Comparison of ENCODE assay signal across 14 cellular contexts in the genomic region with DNA sequence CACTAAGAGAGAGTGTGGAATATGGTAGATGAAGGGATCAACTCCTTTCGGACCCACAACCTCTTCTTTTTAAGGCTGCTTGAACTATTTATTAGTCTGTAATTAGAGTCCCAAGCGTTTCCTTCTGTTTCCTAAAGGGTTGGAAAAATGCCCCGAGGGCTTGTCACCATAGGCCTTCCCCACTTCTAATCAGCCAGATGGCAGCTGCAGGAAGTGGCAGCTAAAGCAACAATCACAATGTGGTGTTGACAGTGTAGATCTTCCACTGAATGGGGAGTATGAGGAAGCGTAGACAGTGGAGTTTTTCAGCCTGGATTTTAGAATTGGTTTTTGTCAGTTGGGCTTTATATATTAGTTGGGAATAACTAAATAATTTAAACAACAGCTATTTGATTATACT. TPM values are rescaled to one million over a fixed set of nuclear protein-coding genes. Genes with fewer than 3 reads are reported as not detected.
DNase-seq lines count a peak whose midpoint lies in the region; TF ChIP-seq lines count a peak whose summit lies in the region.
"Had no signal": no experiment of that assay in that cellular context is flagged by ENCODE, and none has a peak within 500 bp of the region (broad histone marks: within the 10 kb centered on the region; RNA-seq: fewer than 3 reads in every experiment).

No MANE protein-coding gene starts in this region.

- H3K9me3 ChIP-seq in muscle layer of duodenum (ENCODE audit: control insufficient read depth in 1 of 2, low read length in 2 of 2) (no peaks in the 10 kb centered on the region), uterus (no peaks in the 10 kb centered on the region), sigmoid colon (no peaks in the 10 kb centered on the region)
- H3K9me3 ChIP-seq: prostate gland had no signal

- H3K36me3 ChIP-seq in muscle layer of duodenum (ENCODE audit: control insufficient read depth in 1 of 2, insufficient read depth in 2 of 2, low read length in 2 of 2) (no peaks in the 10 kb centered on the region), uterus (no peaks in the 10 kb centered on the region), sigmoid colon (no peaks in the 10 kb centered on the region)
- H3K36me3 ChIP-seq: prostate gland had no signal

- no peaks in the 10 kb centered on the region for H3K36me3 Mint-ChIP-seq in brain
- no peaks in the 10 kb centered on the region for H3K36me3 Mint-ChIP-seq in activated CD4-positive, alpha-beta memory T cell treated with anti-CD3 and anti-CD28 coated beads, Interleukin-2, amount 10 ng/mL, durations not matched to agents 7 days and 5 days (ENCODE audit: low read depth)

- peak overlapping the region; percentile 17 to 61 (median 54) for H3K27ac Mint-ChIP-seq in brain
- H3K27ac Mint-ChIP-seq in activated CD4-positive, alpha-beta memory T cell treated with anti-CD3 and anti-CD28 coated beads, Interleukin-2, amount 10 ng/mL, durations not matched to agents 7 days and 5 days: no peak overlapping the region
- H3K27ac Mint-ChIP-seq: activated T-helper 17 cell treated with anti-CD3 and anti-CD28 coated beads, Interleukin-2, amount 50 U/mL, for 72 hours; T-helper 2 cell treated with Interferon-gamma antibody and Interleukin-4, amounts not matched to agents 5 μg/mL and 100 μg/mL, for 36 hours had no signal

- no peak overlapping the region for H3K4me3 ChIP-seq in muscle layer of duodenum (ENCODE audit: low read depth in 1 of 2, low read length in 2 of 2)
- H3K4me3 ChIP-seq in uterus: no peak overlapping the region
- no peak overlapping the region for H3K4me3 ChIP-seq in sigmoid colon
- H3K4me3 ChIP-seq: dorsolateral prefrontal cortex, prostate gland had no signal

- H3K4me3 Mint-ChIP-seq in brain: peak overlapping the region in 1 of 5 experiments; percentile 9
- no peak overlapping the region for H3K4me3 Mint-ChIP-seq in activated CD4-positive, alpha-beta memory T cell treated with anti-CD3 and anti-CD28 coated beads, Interleukin-2, amount 10 ng/mL, durations not matched to agents 7 days and 5 days
- H3K4me3 Mint-ChIP-seq: activated T-helper 17 cell treated with anti-CD3 and anti-CD28 coated beads, Interleukin-2, amount 50 U/mL, for 72 hours; T-helper 2 cell treated with Interferon-gamma antibody and Interleukin-4, amounts not matched to agents 5 μg/mL and 100 μg/mL, for 36 hours had no signal

- intact Hi-C loops in uterus (cut with DNase I; ENCODE audit: low total_unique reads): no loop called here
- intact Hi-C loops in sigmoid colon (cut with DNase I): no loop called here

- no peaks in the 10 kb centered on the region for H3K4me1 ChIP-seq in muscle layer of duodenum (ENCODE audit: control insufficient read depth in 1 of 2, insufficient read depth in 2 of 2, low read length in 2 of 2)
- no peaks in the 10 kb centered on the region for H3K4me1 ChIP-seq in uterus
- no peaks in the 10 kb centered on the region for H3K4me1 ChIP-seq in sigmoid colon
- H3K4me1 ChIP-seq: prostate gland had no signal

- CTCF ChIA-PET in activated CD4-positive, alpha-beta memory T cell treated with anti-CD3 and anti-CD28 coated beads, Interleukin-2, amount 10 ng/mL, durations not matched to agents 7 days and 5 days (lab: Charles Lee): no interaction called here

- 8 to 28% methylated on average over 4 of the region's 4 CpGs for WGBS in sigmoid colon, 2 donors

- H3K4me1 Mint-ChIP-seq in brain: peaks cover 27% of the 10 kb centered on the region
- H3K4me1 Mint-ChIP-seq in activated CD4-positive, alpha-beta memory T cell treated with anti-CD3 and anti-CD28 coated beads, Interleukin-2, amount 10 ng/mL, durations not matched to agents 7 days and 5 days: no peaks in the 10 kb centered on the region
- H3K4me1 Mint-ChIP-seq: activated T-helper 17 cell treated with anti-CD3 and anti-CD28 coated beads, Interleukin-2, amount 50 U/mL, for 72 hours had no signal

- peaks cover 12% of the 10 kb centered on the region for H3K27me3 Mint-ChIP-seq in brain
- peaks cover 42% of the 10 kb centered on the region for H3K27me3 Mint-ChIP-seq in activated CD4-positive, alpha-beta memory T cell treated with anti-CD3 and anti-CD28 coated beads, Interleukin-2, amount 10 ng/mL, durations not matched to agents 7 days and 5 days

- peak; percentile 13 for DNase-seq in GF-D8 (lab: John Stamatoyannopoulos, UW)
- peak; percentile 83 for DNase-seq in NCI-H2196 (lab: John Stamatoyannopoulos, UW; ENCODE audit: unreplicated experiment)
- no peak for DNase-seq in uterus
- no peak for DNase-seq in activated CD4-positive, alpha-beta memory T cell treated with anti-CD3 and anti-CD28 coated beads, Interleukin-2, amount 10 ng/mL, durations not matched to agents 7 days and 5 days
- no peak for DNase-seq in NOMO-1 treated with dmso at 0.1 percent for 144 hours (lab: John Stamatoyannopoulos, UW; ENCODE audit: unreplicated experiment)
- no peak for DNase-seq in sigmoid colon
- DNase-seq: KG1; stimulated activated CD8-positive, alpha-beta memory T cell treated with anti-CD3 and anti-CD28 coated beads, Interleukin-4, amount 100 ng/mL, for 48 hours had no signal

- POLR2A ChIA-PET in activated CD4-positive, alpha-beta memory T cell treated with anti-CD3 and anti-CD28 coated beads, Interleukin-2, amount 10 ng/mL, durations not matched to agents 7 days and 5 days (lab: Charles Lee): no interaction called here

- no peak for TF ChIP-seq EP300 in sigmoid colon (IDR thresholded peaks at IDR 0.05)

- TF ChIP-seq POLR2A in uterus (IDR thresholded peaks at IDR 0.05) (no peak), sigmoid colon (IDR thresholded peaks at IDR 0.05) (no peak)

- TF ChIP-seq CTCF in brain (conservative IDR thresholded peaks at IDR 0.05) (no peak), uterus (IDR thresholded peaks at IDR 0.05) (no peak), sigmoid colon (IDR thresholded peaks at IDR 0.05) (no peak)

- H3K27ac ChIP-seq in muscle layer of duodenum (ENCODE audit: low read length) (peak overlapping the region; percentile 74), uterus (no peak overlapping the region), sigmoid colon (no peak overlapping the region)
- H3K27ac ChIP-seq: dorsolateral prefrontal cortex, prostate gland had no signal

- H3K9me3 Mint-ChIP-seq in brain: no peaks in the 10 kb centered on the region
- no peaks in the 10 kb centered on the region for H3K9me3 Mint-ChIP-seq in activated CD4-positive, alpha-beta memory T cell treated with anti-CD3 and anti-CD28 coated beads, Interleukin-2, amount 10 ng/mL, durations not matched to agents 7 days and 5 days
- H3K9me3 Mint-ChIP-seq: activated T-helper 17 cell treated with anti-CD3 and anti-CD28 coated beads, Interleukin-2, amount 50 U/mL, for 72 hours; T-helper 2 cell treated with Interferon-gamma antibody and Interleukin-4, amounts not matched to agents 5 μg/mL and 100 μg/mL, for 36 hours had no signal

- no peaks in the 10 kb centered on the region for H3K27me3 ChIP-seq in muscle layer of duodenum (ENCODE audit: low read depth, low read length)
- H3K27me3 ChIP-seq in uterus: no peaks in the 10 kb centered on the region
- H3K27me3 ChIP-seq in sigmoid colon: peaks cover 0 to 4% (median 0%) of the 10 kb centered on the region in 3 donors

RNA-seq across cellular contexts. Expression of a gene that starts 40.6 kb away (rescaled TPM):
- polyA plus RNA-seq in brain (ENCODE audit: insufficient read depth, low read depth, low replicate concordance) (6.1 TPM), sigmoid colon (under 1 TPM in 1 of 3 donors, not detected in 2; 0.28 TPM)
- total RNA-seq in uterus (not detected), sigmoid colon (1 to 10 TPM in 2 of 4 donors, under 1 TPM in 2; 0.16 to 1.4 (median 1.0) TPM)
- total RNA-seq in activated CD4-positive, alpha-beta memory T cell treated with anti-CD3 and anti-CD28 coated beads, Interleukin-2, amount 10 ng/mL, durations not matched to agents 7 days and 5 days: under 1 TPM in 1 of 2 experiments, not detected in 1; 0.13 TPM

Comparison
In these comparisons a context has a peak if more than half of its experiments do, and no peak if none do; other contexts are left out.
1. DNase-seq: peak in GF-D8 (single experiment) and NCI-H2196 (single experiment); none in uterus (0 of 2), activated CD4-positive, alpha-beta memory T cell treated with anti-CD3 and anti-CD28 coated beads, Interleukin-2, amount 10 ng/mL, durations not matched to agents 7 days and 5 days (single experiment), NOMO-1 treated with dmso at 0.1 percent for 144 hours (single experiment) and sigmoid colon (single experiment).